11 cellular contexts compared by ENCODE assay signal in the genomic region with DNA sequence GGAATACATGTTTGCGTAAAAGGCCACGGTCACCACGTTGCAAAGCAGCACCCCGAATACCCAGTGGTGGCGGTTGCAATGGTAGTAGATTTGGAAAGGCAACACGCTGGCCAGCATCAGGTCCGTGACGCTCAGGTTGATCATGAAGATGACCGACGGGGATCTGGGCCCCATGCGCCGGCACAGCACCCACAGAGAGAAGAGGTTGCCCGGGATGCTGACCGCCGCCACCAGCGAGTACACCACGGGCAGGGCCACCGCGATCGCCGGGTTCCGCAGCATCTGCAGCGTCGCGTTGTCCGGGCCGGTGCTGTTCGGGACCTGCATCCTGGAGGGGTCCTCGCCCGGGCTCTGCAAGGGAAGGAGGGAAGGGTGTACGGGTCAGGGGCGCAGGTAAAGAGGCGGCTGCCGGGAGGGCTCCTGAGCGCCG. TPM values are rescaled to one million over a fixed set of nuclear protein-coding genes. Genes with fewer than 3 reads are reported as not detected.
A peak's percentile ranks its signal among the peaks of the same experiment; 100 is the strongest.
DNase-seq lines count a peak whose midpoint lies in the region; ATAC-seq and TF ChIP-seq lines count a peak whose summit lies in the region.
"Had no signal": no experiment of that assay in that cellular context is flagged by ENCODE, and none has a peak within 500 bp of the region (broad histone marks: within the 10 kb centered on the region; RNA-seq: fewer than 3 reads in every experiment).

No MANE protein-coding gene starts in this region.

- H3K27ac Mint-ChIP-seq in CD4-positive, alpha-beta T cell: peak overlapping the region; percentile 94
- peak overlapping the region; percentile 69 for H3K27ac Mint-ChIP-seq in activated naive CD8-positive, alpha-beta T cell treated with anti-CD3 and anti-CD28 coated beads, Interleukin-2, amount 10 ng/mL, durations not matched to agents 7 days and 5 days
- peak overlapping the region in 5 of 6 donors; percentile 67 to 98 (median 95) for H3K27ac Mint-ChIP-seq in naive B cell

- no peak overlapping the region for H2BK20ac ChIP-seq in IMR-90 (ENCODE audit: low read depth, low read length)

- H3K27me3 Mint-ChIP-seq in CD4-positive, alpha-beta T cell: no peaks in the 10 kb centered on the region
- H3K27me3 Mint-ChIP-seq in activated naive CD8-positive, alpha-beta T cell treated with anti-CD3 and anti-CD28 coated beads, Interleukin-2, amount 10 ng/mL, durations not matched to agents 7 days and 5 days: no peaks in the 10 kb centered on the region
- no peaks in the 10 kb centered on the region for H3K27me3 Mint-ChIP-seq in naive B cell

- WGBS in IMR-90 (ENCODE audit: extremely low coverage in 2 of 2, insufficient read length in 1 of 2), 2 experiments: 6% methylated on average over 16 of the region's 36 CpGs; no CpG with 5 or more reads in 1 of the 2 experiments

- ATAC-seq in CD4-positive, alpha-beta T cell (ENCODE audit: poor library complexity): no peak
- ATAC-seq in IMR-90 (ENCODE audit: low read depth): no peak
- ATAC-seq in activated naive CD8-positive, alpha-beta T cell treated with anti-CD3 and anti-CD28 coated beads, Interleukin-2, amount 10 ng/mL, durations not matched to agents 7 days and 5 days (ENCODE audit: low read depth): no peak
- no peak for ATAC-seq in naive B cell (ENCODE audit: low read depth in 2 of 2)
- ATAC-seq in HG03196 (IDR thresholded peaks at IDR 0.05; ENCODE audit: unreplicated experiment): no peak
- ATAC-seq in SK-N-SH treated with all-trans-retinoic acid at 6 μM for 48 hours: no peak

- H3K4me2 ChIP-seq in IMR-90 (ENCODE audit: low read depth, low read length): no peak overlapping the region

- H3K9me3 Mint-ChIP-seq in CD4-positive, alpha-beta T cell: no peaks in the 10 kb centered on the region
- no peaks in the 10 kb centered on the region for H3K9me3 Mint-ChIP-seq in activated naive CD8-positive, alpha-beta T cell treated with anti-CD3 and anti-CD28 coated beads, Interleukin-2, amount 10 ng/mL, durations not matched to agents 7 days and 5 days
- H3K9me3 Mint-ChIP-seq in naive B cell: no peaks in the 10 kb centered on the region

- H2BK5ac ChIP-seq in IMR-90 (ENCODE audit: low read depth, low read length, poor library complexity, severe bottlenecking): no peak overlapping the region

- H3K18ac ChIP-seq in IMR-90 (ENCODE audit: low read depth, low read length): no peak overlapping the region

- POLR2A ChIA-PET in CD4-positive, alpha-beta T cell (lab: Charles Lee): no interaction called here
- POLR2A ChIA-PET in IMR-90 (lab: Charles Lee; ENCODE audit: unreplicated experiment): no interaction called here
- POLR2A ChIA-PET in activated naive CD8-positive, alpha-beta T cell treated with anti-CD3 and anti-CD28 coated beads, Interleukin-2, amount 10 ng/mL, durations not matched to agents 7 days and 5 days (lab: Charles Lee): no interaction called here

- H3K9me1 ChIP-seq in IMR-90 (ENCODE audit: insufficient read depth, low read length): no peaks in the 10 kb centered on the region

- H4K91ac ChIP-seq in IMR-90 (ENCODE audit: insufficient read depth, low read depth, low read length): no peak overlapping the region

- no peak overlapping the region for H3K56ac ChIP-seq in IMR-90 (ENCODE audit: extremely low read depth, insufficient read depth, low read length)

- no peaks in the 10 kb centered on the region for H3K36me3 ChIP-seq in IMR-90 (ENCODE audit: control insufficient read depth, insufficient read depth, low read length)

- H3K9ac ChIP-seq in IMR-90 (ENCODE audit: low read depth, low read length): no peak overlapping the region

- H3K4me3 Mint-ChIP-seq in CD4-positive, alpha-beta T cell: no peak overlapping the region
- H3K4me3 Mint-ChIP-seq in activated naive CD8-positive, alpha-beta T cell treated with anti-CD3 and anti-CD28 coated beads, Interleukin-2, amount 10 ng/mL, durations not matched to agents 7 days and 5 days: peak overlapping the region; percentile 37
- H3K4me3 Mint-ChIP-seq in naive B cell: peak overlapping the region in 6 of 8 donors; percentile 55 to 91 (median 82)

- intact Hi-C loops in CD4-positive, alpha-beta T cell (cut with DNase I, micrococcal nuclease): loop anchor here (2.0 to 10.0 kb wide), 2 partner anchors 17 to 1229 kb away; a partner anchor contains a TSS
- intact Hi-C loops in IMR-90 (cut with micrococcal nuclease): no loop called here

- H4K8ac ChIP-seq in IMR-90 (ENCODE audit: low read depth in 2 of 2, low read length in 2 of 2): no peak overlapping the region

- H3K23ac ChIP-seq in IMR-90 (ENCODE audit: low read depth, low read length): no peak overlapping the region

- no peak overlapping the region for H3K14ac ChIP-seq in IMR-90 (replicated peaks; ENCODE audit: low read depth, low read length)

- no TSS peak for BruUV-seq in IMR-90 (replicated peaks; lab: Mats Ljungman, UMichigan)

- peak overlapping the region; percentile 28 for H2AK9ac ChIP-seq in IMR-90 (replicated peaks; ENCODE audit: low read depth, low read length, poor library complexity)

- dilution Hi-C loops in IMR-90 (cut with HindIII; ENCODE audit: low sequenced_read_pairs, unreplicated experiment): no loop called here

- H3K36me3 Mint-ChIP-seq in CD4-positive, alpha-beta T cell (ENCODE audit: low read depth): peaks cover 58% of the 10 kb centered on the region
- H3K36me3 Mint-ChIP-seq in activated naive CD8-positive, alpha-beta T cell treated with anti-CD3 and anti-CD28 coated beads, Interleukin-2, amount 10 ng/mL, durations not matched to agents 7 days and 5 days: peaks cover 30% of the 10 kb centered on the region
- H3K36me3 Mint-ChIP-seq in naive B cell: peaks cover 14 to 17% of the 10 kb centered on the region in 2 donors

- CTCF ChIA-PET in CD4-positive, alpha-beta T cell (lab: Charles Lee): no interaction called here
- CTCF ChIA-PET in IMR-90 (lab: Yijun Ruan, JAX): no interaction called here

- H2BK120ac ChIP-seq in IMR-90 (ENCODE audit: low read depth, low read length): no peak overlapping the region

- H3K9me3 ChIP-seq in CD4-positive, alpha-beta T cell (ENCODE audit: control insufficient read depth, low read length): no peaks in the 10 kb centered on the region
- H3K9me3 ChIP-seq in IMR-90 (ENCODE audit: control insufficient read depth, insufficient read depth, low read length): no peaks in the 10 kb centered on the region

- H2BK15ac ChIP-seq in IMR-90 (ENCODE audit: low read depth, low read length): no peak overlapping the region

- no peaks in the 10 kb centered on the region for H4K20me1 ChIP-seq in IMR-90 (ENCODE audit: insufficient read depth, low read length)

- peak overlapping the region; percentile 21 for H3K27ac ChIP-seq in CD4-positive, alpha-beta T cell (ENCODE audit: low read depth, low read length)
- H3K27ac ChIP-seq in IMR-90 (ENCODE audit: insufficient read depth, low read length): no peak overlapping the region

- H3K4me1 ChIP-seq in IMR-90 (ENCODE audit: control insufficient read depth, insufficient read depth, low read length): no peaks in the 10 kb centered on the region

- DNase-seq in CD4-positive, alpha-beta T cell: peak in 1 of 10 experiments; percentile 32
- no peak for DNase-seq in IMR-90
- peak; percentile 36 for DNase-seq in activated naive CD8-positive, alpha-beta T cell treated with anti-CD3 and anti-CD28 coated beads, Interleukin-2, amount 10 ng/mL, durations not matched to agents 7 days and 5 days
- no peak for DNase-seq in naive B cell
- DNase-seq in NCI-H146 treated with DMSO at 0.1 percent for 48 hours (lab: John Stamatoyannopoulos, UW; ENCODE audit: unreplicated experiment): no peak
- no peak for DNase-seq in HK-2 (ENCODE audit: unreplicated experiment)
- DNase-seq: central memory CD4-positive, alpha-beta T cell; NCI-H1930; NK-92 treated with Interleukin-12 subunit alpha and Interleukin-12 subunit beta, amount 100 ng/mL, for 24 hours had no signal

- peaks cover 76% of the 10 kb centered on the region for H3K4me1 Mint-ChIP-seq in CD4-positive, alpha-beta T cell (ENCODE audit: low read depth)
- peaks cover 66% of the 10 kb centered on the region for H3K4me1 Mint-ChIP-seq in activated naive CD8-positive, alpha-beta T cell treated with anti-CD3 and anti-CD28 coated beads, Interleukin-2, amount 10 ng/mL, durations not matched to agents 7 days and 5 days
- peaks cover 56 to 82% (median 81%) of the 10 kb centered on the region in 3 donors for H3K4me1 Mint-ChIP-seq in naive B cell

- in situ Hi-C loops in IMR-90 (cut with MboI; ENCODE audit: low sequenced_read_pairs): loop anchor here (25.0 kb wide), 2 partner anchors 121 to 1346 kb away; a partner anchor contains a TSS

- no peak for TF ChIP-seq CTCF in CD4-positive, alpha-beta T cell (IDR thresholded peaks at IDR 0.05)
- TF ChIP-seq CTCF in IMR-90 (conservative IDR thresholded peaks at IDR 0.05; ENCODE audit: low read depth, low read length): no peak

- no peak overlapping the region for H3K4me3 ChIP-seq in IMR-90 (ENCODE audit: insufficient read depth, low read depth, low read length)

- H3K79me1 ChIP-seq in IMR-90 (ENCODE audit: low read depth in 1 of 2, low read length in 2 of 2): no peaks in the 10 kb centered on the region

- no peak overlapping the region for H2AFZ ChIP-seq in IMR-90 (replicated peaks; ENCODE audit: low read length, poor library complexity)

- no peak overlapping the region for H4K5ac ChIP-seq in IMR-90 (ENCODE audit: low read depth, low read length)

- no peak overlapping the region for H2AK5ac ChIP-seq in IMR-90 (ENCODE audit: low read depth, low read length)

- H3K27me3 ChIP-seq in CD4-positive, alpha-beta T cell (ENCODE audit: control insufficient read depth, insufficient read depth, low read length): no peaks in the 10 kb centered on the region
- H3K27me3 ChIP-seq in IMR-90 (ENCODE audit: control insufficient read depth, insufficient read depth, low read length): peaks cover 7% of the 10 kb centered on the region; the same call in 1 of the 2 replicates

- no peak overlapping the region for H3K4ac ChIP-seq in IMR-90 (ENCODE audit: low read depth, low read length)

- no peak for TF ChIP-seq RAD21 in IMR-90 (IDR thresholded peaks at IDR 0.05; ENCODE audit: low read length)

- no peak for TF ChIP-seq POLR2A in IMR-90 (IDR thresholded peaks at IDR 0.05; ENCODE audit: low read depth, low read length)

TF ChIP-seq in IMR-90, 13 proteins besides CTCF, POLR2A, EP300 and RAD21 (continues in another document):
- no peak for TF ChIP-seq CHD1 (IDR thresholded peaks at IDR 0.05; ENCODE audit: low read depth, low read length)
- TF ChIP-seq MAFK (IDR thresholded peaks at IDR 0.05; ENCODE audit: low read depth, low read length): no peak

TF ChIP-seq in SK-N-SH treated with all-trans-retinoic acid at 6 μM for 48 hours, 23 proteins besides CTCF, POLR2A, EP300 and RAD21 (continues in another document):
- TF ChIP-seq GLIS3 (CRISPR knock-in tag; IDR thresholded peaks at IDR 0.05) (no peak), ESRRG (CRISPR knock-in tag; IDR thresholded peaks at IDR 0.05) (no peak)

RNA-seq across cellular contexts. Expression of a gene that starts 13.5 kb away (rescaled TPM):
- 10 to 100 TPM; 34.6 to 39.3 TPM for total RNA-seq in CD4-positive, alpha-beta T cell
- 13.1 and 13.4 TPM in 2 replicates for total RNA-seq in IMR-90 (2012; rRNA removed)
- 33.4 and 34.6 TPM in 2 replicates for polyA plus RNA-seq in IMR-90 (2012; rRNA removed)
- 35.4 and 37.5 TPM in 2 replicates for polyA plus RNA-seq in IMR-90 (2012; cell fraction: cytosol; rRNA removed)
- polyA plus RNA-seq in IMR-90 (2012; cell fraction: nucleus; rRNA removed; ENCODE audit: low replicate concordance): 26.1 and 39.1 TPM in 2 replicates
- 10 to 100 TPM; 39.4 to 42.2 TPM for total RNA-seq in activated naive CD8-positive, alpha-beta T cell treated with anti-CD3 and anti-CD28 coated beads, Interleukin-2, amount 10 ng/mL, durations not matched to agents 7 days and 5 days
- polyA plus RNA-seq in naive B cell (ENCODE audit: low read depth in 6 of 6): 10 to 100 TPM; 49.2 to 66.0 (median 57.7) TPM
